In the genomic region with DNA sequence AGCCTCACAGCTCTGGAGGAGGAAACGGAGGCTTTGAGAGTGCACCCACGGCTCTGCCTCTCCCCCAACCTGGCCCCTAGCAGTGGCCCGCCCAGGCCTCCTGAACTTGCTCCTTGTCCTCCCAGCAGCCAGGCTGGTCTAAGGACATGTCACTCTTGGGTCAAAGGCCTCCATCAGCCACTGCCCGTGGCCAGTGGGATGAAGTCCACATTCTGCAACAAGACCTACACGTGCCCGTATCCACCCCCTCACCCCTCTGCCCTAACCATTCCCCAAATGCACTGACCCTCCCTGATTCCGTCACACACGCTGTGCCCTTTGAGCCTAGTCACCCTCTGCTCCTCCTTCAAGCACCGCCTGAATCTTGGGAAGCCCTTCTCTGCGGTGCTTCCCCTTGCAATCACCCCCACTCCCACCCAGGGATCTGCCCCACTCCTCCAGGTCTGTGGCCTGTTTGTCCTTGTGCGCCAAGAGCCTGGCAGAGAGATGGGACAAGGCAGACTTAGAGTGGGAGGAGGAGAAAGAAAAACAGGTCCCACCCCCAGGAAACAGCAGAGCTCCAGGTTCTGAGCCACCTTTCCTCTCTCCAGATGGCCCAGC, we compare ENCODE assay signal across 1 cellular context.
TF ChIP-seq lines count a peak whose summit lies in the region.

No MANE protein-coding gene starts in this region.

TF ChIP-seq in H1, 55 proteins besides CTCF, POLR2A, EP300 and RAD21:
- TF ChIP-seq, protein P1, sequence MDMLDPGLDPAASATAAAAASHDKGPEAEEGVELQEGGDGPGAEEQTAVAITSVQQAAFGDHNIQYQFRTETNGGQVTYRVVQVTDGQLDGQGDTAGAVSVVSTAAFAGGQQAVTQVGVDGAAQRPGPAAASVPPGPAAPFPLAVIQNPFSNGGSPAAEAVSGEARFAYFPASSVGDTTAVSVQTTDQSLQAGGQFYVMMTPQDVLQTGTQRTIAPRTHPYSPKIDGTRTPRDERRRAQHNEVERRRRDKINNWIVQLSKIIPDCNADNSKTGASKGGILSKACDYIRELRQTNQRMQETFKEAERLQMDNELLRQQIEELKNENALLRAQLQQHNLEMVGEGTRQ (IDR thresholded peaks at IDR 0.05; ENCODE audit: low read length): no peak
- TF ChIP-seq BRCA1 (IDR thresholded peaks at IDR 0.05; ENCODE audit: low read depth, low read length) (no peak), TBP (IDR thresholded peaks at IDR 0.05; ENCODE audit: low read depth, low read length) (no peak), SUZ12 (IDR thresholded peaks at IDR 0.05; ENCODE audit: low read length) (no peak), CBX8 (IDR thresholded peaks at IDR 0.05; ENCODE audit: borderline replicate concordance, low read depth, low read length) (no peak), FOSL1 (IDR thresholded peaks at IDR 0.05; ENCODE audit: insufficient read depth, low read depth, low read length) (no peak), SP2 (IDR thresholded peaks at IDR 0.05; ENCODE audit: low read length) (no peak)
